In the genomic region with DNA sequence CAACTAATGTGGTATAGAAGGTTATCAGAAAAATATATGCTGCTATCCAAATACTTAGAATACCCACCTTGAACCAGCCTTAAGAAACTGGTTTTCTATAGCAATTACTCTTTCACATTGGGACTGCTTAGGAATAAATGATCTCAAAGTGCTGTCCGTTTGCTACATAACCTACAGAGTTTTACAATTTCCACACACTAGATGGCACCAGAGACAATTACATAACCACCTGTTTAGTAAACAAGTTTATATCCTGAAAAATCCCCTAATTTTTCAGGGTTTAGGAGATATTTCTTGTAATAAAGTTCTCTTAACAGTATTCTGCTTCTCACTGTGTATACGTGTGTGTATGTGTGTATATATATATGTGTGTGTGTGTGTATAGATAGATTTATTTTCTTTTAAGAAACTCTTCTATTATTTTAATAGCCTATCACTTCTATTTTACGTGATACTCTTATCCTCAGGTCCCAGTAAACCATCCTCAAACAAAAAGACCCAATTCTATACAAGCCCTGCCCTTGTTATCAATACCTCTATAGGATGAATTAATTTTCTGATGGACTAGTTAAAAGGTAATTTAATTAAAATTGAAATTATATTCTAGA, we compare ENCODE assay signal across 8 cellular contexts. TPM values are rescaled to one million over a fixed set of nuclear protein-coding genes. Genes with fewer than 3 reads are reported as not detected.
DNase-seq lines count a peak whose midpoint lies in the region; ATAC-seq, FAIRE-seq and TF ChIP-seq lines count a peak whose summit lies in the region.

No MANE protein-coding gene starts in this region.

- TF ChIP-seq POLR2A in GM12891 (IDR thresholded peaks at IDR 0.05; ENCODE audit: low read depth, low read length): no peak

- in situ Hi-C loops in ACHN (cut with HindIII; ENCODE audit: low pct_ligation_motif_present, low pct_unique_long_range_greater_than_20kb, low sequenced_read_pairs) (no loop called here), T47D (cut with HindIII; ENCODE audit: low pct_unique_long_range_greater_than_20kb, low sequenced_read_pairs) (no loop called here)

- TF ChIP-seq CTCF in GM12873 (IDR thresholded peaks at IDR 0.05; ENCODE audit: insufficient read depth, low read depth, low read length, missing control alignments): peak; percentile 42
- TF ChIP-seq CTCF in neural crest cell (conservative IDR thresholded peaks at IDR 0.05): peak; percentile 82

- H3K9me3 Mint-ChIP-seq in neural crest cell: no peaks in the 10 kb centered on the region

- H3K27me3 Mint-ChIP-seq in neural crest cell (ENCODE audit: low read depth): peaks cover 15% of the 10 kb centered on the region

- ATAC-seq in HG03520 (IDR thresholded peaks at IDR 0.05; ENCODE audit: unreplicated experiment): no peak

- no peaks in the 10 kb centered on the region for H3K4me1 Mint-ChIP-seq in neural crest cell

- FAIRE-seq in GM12891 (lab: Jason Lieb, UNC): no peak

- DNase-seq in ACHN: peak; percentile 46
- peak; percentile 65 for DNase-seq in NAMALWA (ENCODE audit: low spot score)
- DNase-seq in T47D (ENCODE audit: low read depth in 1 of 2, low spot score in 1 of 2): peak; percentile 26 to 79
- DNase-seq in neural crest cell (ENCODE audit: low read depth, low spot score): no peak
- no peak for DNase-seq in GM12891 (ENCODE audit: insufficient read length, low spot score)
- DNase-seq in NCI-H128 (lab: John Stamatoyannopoulos, UW; ENCODE audit: unreplicated experiment): no peak

- H3K36me3 Mint-ChIP-seq in neural crest cell (ENCODE audit: low read depth): no peaks in the 10 kb centered on the region

- H3K4me3 Mint-ChIP-seq in neural crest cell: no peak overlapping the region

- H3K27ac Mint-ChIP-seq in neural crest cell (ENCODE audit: unreplicated experiment): no peak overlapping the region

TF ChIP-seq in GM12891, 5 proteins besides CTCF, POLR2A, EP300 and RAD21:
- TF ChIP-seq PAX5 (IDR thresholded peaks at IDR 0.05; ENCODE audit: insufficient read depth, low read length, severe bottlenecking): no peak
- no peak for TF ChIP-seq SPI1 (IDR thresholded peaks at IDR 0.05; ENCODE audit: low read depth, low read length)
- TF ChIP-seq POU2F2 (IDR thresholded peaks at IDR 0.05; ENCODE audit: low read depth, low read length): no peak
- TF ChIP-seq POLR2AphosphoS5 (IDR thresholded peaks at IDR 0.05; ENCODE audit: low read depth, low read length): no peak
- no peak for TF ChIP-seq TAF1 (IDR thresholded peaks at IDR 0.05; ENCODE audit: low read depth, low read length)

RNA-seq across cellular contexts. Expression of a gene that starts 6.7 kb away (rescaled TPM):
- not detected in 2 replicates for total RNA-seq in neural crest cell
- not detected for polyA plus RNA-seq in GM12891 (2012; ENCODE audit: low read depth, missing spikeins)

RNA-seq across cellular contexts. Expression of a gene that starts 26.9 kb away (rescaled TPM):
- total RNA-seq in neural crest cell: 0.09 TPM in 1 of 2 replicates, not detected in the other
- polyA plus RNA-seq in GM12891 (2012; ENCODE audit: low read depth, missing spikeins): not detected

RNA-seq across cellular contexts. Expression of a gene that starts 28.5 kb away (rescaled TPM):
- not detected in 2 replicates for total RNA-seq in neural crest cell
- polyA plus RNA-seq in GM12891 (2012; ENCODE audit: low read depth, missing spikeins): not detected

RNA-seq across cellular contexts. Expression of a gene that starts 51.5 kb away (rescaled TPM):
- not detected in 2 replicates for total RNA-seq in neural crest cell
- polyA plus RNA-seq in GM12891 (2012; ENCODE audit: low read depth, missing spikeins): not detected

RNA-seq across cellular contexts. Expression of a gene that starts 59.8 kb away (rescaled TPM):
- total RNA-seq in neural crest cell: not detected in 2 replicates
- polyA plus RNA-seq in GM12891 (2012; ENCODE audit: low read depth, missing spikeins): not detected

Comparison
In these comparisons a context has a peak if more than half of its experiments do, and no peak if none do; other contexts are left out.
1. DNase-seq: peak in ACHN (single experiment), NAMALWA (single experiment) and T47D (2 of 2); none in neural crest cell (single experiment), GM12891 (single experiment) and NCI-H128 (single experiment).